Comparison of ENCODE assay signal across 16 cellular contexts in genomic region chr5:147930759-147931158, GRCh38. TPM values are rescaled to one million over a fixed set of nuclear protein-coding genes. Genes with fewer than 3 reads are reported as not detected.
DNase-seq lines count a peak whose midpoint lies in the region; ATAC-seq, FAIRE-seq and TF ChIP-seq lines count a peak whose summit lies in the region.
"Had no signal": no experiment of that assay in that cellular context is flagged by ENCODE, and none has a peak within 500 bp of the region (broad histone marks: within the 10 kb centered on the region; RNA-seq: fewer than 3 reads in every experiment).

No MANE protein-coding gene starts in this region.

- H3K4me3 Mint-ChIP-seq in activated T-helper 1 cell treated with anti-CD3 and anti-CD28 coated beads, Interleukin-12 subunit alpha, Interleukin-12 subunit beta, Interleukin-2, Interleukin-4 antibody, amounts not matched to agents 30 ng/mL and 10 ng/mL and 1 ng/mL, durations not matched to agents 14 hours and 24 hours and 36 hours = no peak overlapping the region

- H3K27ac ChIP-seq in GM12878 (ENCODE audit: control insufficient read depth, insufficient read depth) = no peak overlapping the region
- no peak overlapping the region for H3K27ac ChIP-seq in spleen

- FAIRE-seq in GM12878 (lab: Jason Lieb, UNC) = no peak

- peaks cover 2% of the 10 kb centered on the region for H3K27me3 Mint-ChIP-seq in activated T-helper 1 cell treated with anti-CD3 and anti-CD28 coated beads, Interleukin-12 subunit alpha, Interleukin-12 subunit beta, Interleukin-2, Interleukin-4 antibody, amounts not matched to agents 30 ng/mL and 10 ng/mL and 1 ng/mL, durations not matched to agents 14 hours and 24 hours and 36 hours (ENCODE audit: insufficient read depth)

- TF ChIP-seq EP300 in GM12878 (IDR thresholded peaks at IDR 0.05; ENCODE audit: borderline replicate concordance in 1 of 2, control insufficient read depth in 1 of 2, low read depth in 2 of 2, low read length in 2 of 2) = no peak

- H3K4me1 ChIP-seq in GM12878 (ENCODE audit: control insufficient read depth, insufficient read depth, low read length) = no peaks in the 10 kb centered on the region
- no peaks in the 10 kb centered on the region for H3K4me1 ChIP-seq in spleen

- TF ChIP-seq POLR2A in GM12878 (IDR thresholded peaks at IDR 0.05; ENCODE audit: low read depth, low read length) (no peak), spleen (IDR thresholded peaks at IDR 0.05) (no peak)

- H3K9me3 ChIP-seq in GM12878 (replicated peaks; ENCODE audit: control insufficient read depth, insufficient read depth, low read length) = no peaks in the 10 kb centered on the region
- no peaks in the 10 kb centered on the region for H3K9me3 ChIP-seq in spleen

- 0% methylated on average over 2 of the region's 2 CpGs for WGBS in GM12878 (ENCODE audit: insufficient coverage, insufficient replicate concordance, low lambda C conversion rate, missing lambda C conversion rate)
- 40 to 59% (median 54%) methylated on average over 2 of the region's 2 CpGs for WGBS in spleen, 5 donors

- in situ Hi-C loops in GM12878 (cut with MboI) = no loop called here

- no peaks in the 10 kb centered on the region for H3K9me3 Mint-ChIP-seq in activated T-helper 1 cell treated with anti-CD3 and anti-CD28 coated beads, Interleukin-12 subunit alpha, Interleukin-12 subunit beta, Interleukin-2, Interleukin-4 antibody, amounts not matched to agents 30 ng/mL and 10 ng/mL and 1 ng/mL, durations not matched to agents 14 hours and 24 hours and 36 hours

- no peaks in the 10 kb centered on the region for H3K4me1 Mint-ChIP-seq in activated T-helper 1 cell treated with anti-CD3 and anti-CD28 coated beads, Interleukin-12 subunit alpha, Interleukin-12 subunit beta, Interleukin-2, Interleukin-4 antibody, amounts not matched to agents 30 ng/mL and 10 ng/mL and 1 ng/mL, durations not matched to agents 14 hours and 24 hours and 36 hours (ENCODE audit: low read depth)

- SMC1A ChIA-PET in GM12878 (lab: Charles Lee; ENCODE audit: uncharacterized antibody, unreplicated experiment) = no interaction called here

- H4K20me1 ChIP-seq in GM12878 (ENCODE audit: control insufficient read depth, insufficient read depth) = no peaks in the 10 kb centered on the region

- no peak for TF ChIP-seq RAD21 in GM12878 (IDR thresholded peaks at IDR 0.05; ENCODE audit: insufficient read depth, low read depth, low read length)

- H3K4me2 ChIP-seq in GM12878 (ENCODE audit: control insufficient read depth, insufficient read depth) = no peak overlapping the region

- H3K36me3 ChIP-seq in GM12878 (ENCODE audit: control insufficient read depth in 2 of 2, insufficient read depth in 2 of 2, low read length in 1 of 2) = no peaks in the 10 kb centered on the region
- no peaks in the 10 kb centered on the region for H3K36me3 ChIP-seq in spleen

- H3K4me3 ChIP-seq in GM12878 (no peak overlapping the region), spleen (no peak overlapping the region)

- POLR2A ChIA-PET in GM12878 (lab: Charles Lee) = no interaction called here

- no peak overlapping the region for H3K27ac Mint-ChIP-seq in activated T-helper 1 cell treated with anti-CD3 and anti-CD28 coated beads, Interleukin-12 subunit alpha, Interleukin-12 subunit beta, Interleukin-2, Interleukin-4 antibody, amounts not matched to agents 30 ng/mL and 10 ng/mL and 1 ng/mL, durations not matched to agents 14 hours and 24 hours and 36 hours

- intact Hi-C loops in GM12878 (cut with micrococcal nuclease; ENCODE audit: unreplicated experiment) = no loop called here
- intact Hi-C loops in left cardiac atrium (cut with DNase I) = no loop called here
- intact Hi-C loops in spleen (cut with DNase I; ENCODE audit: low total_unique reads) = no loop called here
- intact Hi-C loops in activated T-helper 1 cell treated with anti-CD3 and anti-CD28 coated beads, Interleukin-12 subunit alpha, Interleukin-12 subunit beta, Interleukin-2, Interleukin-4 antibody, amounts not matched to agents 30 ng/mL and 10 ng/mL and 1 ng/mL, durations not matched to agents 14 hours and 24 hours and 36 hours (cut with micrococcal nuclease) = loop anchor here (1.0 kb wide), 1 partner anchor 11 kb away; no protein-coding TSS in a partner anchor

- H2AFZ ChIP-seq in GM12878 (ENCODE audit: control insufficient read depth, low read depth, low read length) = no peak overlapping the region

- ATAC-seq in GM18873 (IDR thresholded peaks at IDR 0.05; ENCODE audit: low FRiP score, unreplicated experiment) (peak; percentile 81), GM21717 (IDR thresholded peaks at IDR 0.05; ENCODE audit: unreplicated experiment) (peak; percentile 90), HG03442 (IDR thresholded peaks at IDR 0.05; ENCODE audit: unreplicated experiment) (peak; percentile 95), GM12878 (peak; percentile 75), left cardiac atrium (no peak)

- CTCF ChIA-PET in GM12878 (lab: Yijun Ruan, JAX) = no interaction called here

- no peak for DNase-seq in GM12878 (ENCODE audit: low read depth, low spot score)
- DNase-seq in left cardiac atrium = no peak
- no peak for DNase-seq in D341Med (ENCODE audit: low spot score)
- DNase-seq in spleen = no peak
- no peak for DNase-seq in activated T-helper 1 cell treated with anti-CD3 and anti-CD28 coated beads, Interleukin-12 subunit alpha, Interleukin-12 subunit beta, Interleukin-2, Interleukin-4 antibody, amounts not matched to agents 30 ng/mL and 10 ng/mL and 1 ng/mL, durations not matched to agents 14 hours and 24 hours and 36 hours (ENCODE audit: low spot score)
- DNase-seq: effector CD4-positive, alpha-beta T cell; glutamatergic neuron; GOT3; NCI-H1694; nucleus accumbens; T1000 had no signal

- H3K36me3 Mint-ChIP-seq in activated T-helper 1 cell treated with anti-CD3 and anti-CD28 coated beads, Interleukin-12 subunit alpha, Interleukin-12 subunit beta, Interleukin-2, Interleukin-4 antibody, amounts not matched to agents 30 ng/mL and 10 ng/mL and 1 ng/mL, durations not matched to agents 14 hours and 24 hours and 36 hours (ENCODE audit: low read depth) = no peaks in the 10 kb centered on the region

- no peaks in the 10 kb centered on the region for H3K27me3 ChIP-seq in GM12878 (replicated peaks in 1 of 2; ENCODE audit: control insufficient read depth in 2 of 2, insufficient read depth in 2 of 2, low read length in 1 of 2)
- H3K27me3 ChIP-seq in spleen (replicated peaks in 1 of 7) = peaks cover 0 to 4% (median 0%) of the 10 kb centered on the region in 7 donors

- TF ChIP-seq CTCF in GM12878 (IDR thresholded peaks at IDR 0.05 in 2 of 3, conservative IDR thresholded peaks at IDR 0.05 in 1 of 3; ENCODE audit: control insufficient read depth in 2 of 3, extremely low read depth in 1 of 3, insufficient read depth in 1 of 3, low read depth in 3 of 3, low read length in 3 of 3) (no peak), spleen (IDR thresholded peaks at IDR 0.05 in 8 of 11, conservative IDR thresholded peaks at IDR 0.05 in 3 of 11) (no peak)

- no peaks in the 10 kb centered on the region for H3K79me2 ChIP-seq in GM12878 (ENCODE audit: control insufficient read depth, insufficient read depth, low read length)

- H3K9ac ChIP-seq in GM12878 (ENCODE audit: control insufficient read depth, insufficient read depth, low read length) = no peak overlapping the region

- RAD21 ChIA-PET in GM12878 (lab: Charles Lee; ENCODE audit: unreplicated experiment) = no interaction called here

- BruUV-seq in GM12878 (replicated peaks; lab: Mats Ljungman, UMichigan) = no TSS peak

RNA-seq across cellular contexts. Expression of gene C5orf46, which starts 24.4 kb away (rescaled TPM):
- total RNA-seq in GM12878 (2013; cell fraction: nucleolus; rRNA removed) = not detected in 2 replicates
- not detected in 2 replicates for total RNA-seq in GM12878 (2014; rRNA removed)
- not detected in 2 replicates for total RNA-seq in GM12878 (2014; rRNA removed; fragmentation: Illumina TruSeq; extraction: Trizol)
- total RNA-seq in GM12878 (2021) = not detected in 2 replicates
- polyA plus RNA-seq in GM12878 (2011; ENCODE audit: low read depth) = not detected
- polyA plus RNA-seq in GM12878 (2011; rRNA removed) = not detected in 2 replicates
- polyA plus RNA-seq in GM12878 (2011; cell fraction: cytosol; rRNA removed) = not detected in 2 replicates
- not detected in 2 replicates for polyA plus RNA-seq in GM12878 (2011; cell fraction: nucleus; rRNA removed)
- not detected in 2 replicates for polyA plus RNA-seq in GM12878 (2012)
- not detected in 2 replicates for polyA plus RNA-seq in GM12878 (2014; fragmentation: Illumina TruSeq; extraction: Trizol)
- polyA plus RNA-seq in GM12878 (2014; fragmentation: Nextera tagmentation; extraction: Ambion mirVana) = not detected
- not detected in 2 replicates for polyA plus RNA-seq in GM12878 (2014; rRNA removed)
- polyA plus RNA-seq in GM12878 (2016; fragmentation: Nextera tagmentation; extraction: Ambion mirVana) = not detected
- polyA minus RNA-seq in GM12878 (2011; rRNA and poly(A)+ RNA removed) = not detected in 2 replicates
- not detected in 2 replicates for polyA minus RNA-seq in GM12878 (2011; cell fraction: cytosol; rRNA and poly(A)+ RNA removed)
- polyA minus RNA-seq in GM12878 (2011; cell fraction: nucleus; rRNA and poly(A)+ RNA removed) = not detected in 2 replicates
- total RNA-seq in left cardiac atrium = 1 to 10 TPM; 1.0 to 2.7 TPM
- not detected for total RNA-seq in spleen
- polyA plus RNA-seq in spleen = not detected
- total RNA-seq in activated T-helper 1 cell treated with anti-CD3 and anti-CD28 coated beads, Interleukin-12 subunit alpha, Interleukin-12 subunit beta, Interleukin-2, Interleukin-4 antibody, amounts not matched to agents 30 ng/mL and 10 ng/mL and 1 ng/mL, durations not matched to agents 14 hours and 24 hours and 36 hours = not detected in 2 replicates
- total RNA-seq: HT-29 had no signal

RNA-seq across cellular contexts. Expression of gene SCGB3A2, which starts 52.2 kb away (rescaled TPM):
- not detected in 2 replicates for total RNA-seq in GM12878 (2013; cell fraction: nucleolus; rRNA removed)
- not detected in 2 replicates for total RNA-seq in GM12878 (2014; rRNA removed)
- total RNA-seq in GM12878 (2014; rRNA removed; fragmentation: Illumina TruSeq; extraction: Trizol) = not detected in 2 replicates
- total RNA-seq in GM12878 (2021) = not detected in 2 replicates
- polyA plus RNA-seq in GM12878 (2011; ENCODE audit: low read depth) = not detected
- polyA plus RNA-seq in GM12878 (2011; rRNA removed) = not detected in 2 replicates
- polyA plus RNA-seq in GM12878 (2011; cell fraction: cytosol; rRNA removed) = not detected in 2 replicates
- polyA plus RNA-seq in GM12878 (2011; cell fraction: nucleus; rRNA removed) = not detected in 2 replicates
- polyA plus RNA-seq in GM12878 (2012) = not detected in 2 replicates
- not detected in 2 replicates for polyA plus RNA-seq in GM12878 (2014; fragmentation: Illumina TruSeq; extraction: Trizol)
- polyA plus RNA-seq in GM12878 (2014; fragmentation: Nextera tagmentation; extraction: Ambion mirVana) = not detected
- polyA plus RNA-seq in GM12878 (2014; rRNA removed) = not detected in 2 replicates
- polyA plus RNA-seq in GM12878 (2016; fragmentation: Nextera tagmentation; extraction: Ambion mirVana) = under 1 TPM in 1 of 2 experiments, not detected in 1; 0.24 TPM
- polyA minus RNA-seq in GM12878 (2011; rRNA and poly(A)+ RNA removed) = not detected in 2 replicates
- polyA minus RNA-seq in GM12878 (2011; cell fraction: cytosol; rRNA and poly(A)+ RNA removed) = not detected in 2 replicates
- not detected in 2 replicates for polyA minus RNA-seq in GM12878 (2011; cell fraction: nucleus; rRNA and poly(A)+ RNA removed)
- total RNA-seq in left cardiac atrium = not detected
- not detected for total RNA-seq in spleen
- polyA plus RNA-seq in spleen = under 1 TPM in 1 of 3 donors, not detected in 2; 0.67 TPM
- not detected in 2 replicates for total RNA-seq in activated T-helper 1 cell treated with anti-CD3 and anti-CD28 coated beads, Interleukin-12 subunit alpha, Interleukin-12 subunit beta, Interleukin-2, Interleukin-4 antibody, amounts not matched to agents 30 ng/mL and 10 ng/mL and 1 ng/mL, durations not matched to agents 14 hours and 24 hours and 36 hours
- total RNA-seq: HT-29, lower leg skin had no signal

Comparison
In these comparisons a context has a peak if more than half of its experiments do, and no peak if none do; other contexts are left out.
1. ATAC-seq: peak in GM18873 (single experiment), GM21717 (single experiment), HG03442 (single experiment) and GM12878 (single experiment); none in left cardiac atrium (0 of 2).